In the genomic region with DNA sequence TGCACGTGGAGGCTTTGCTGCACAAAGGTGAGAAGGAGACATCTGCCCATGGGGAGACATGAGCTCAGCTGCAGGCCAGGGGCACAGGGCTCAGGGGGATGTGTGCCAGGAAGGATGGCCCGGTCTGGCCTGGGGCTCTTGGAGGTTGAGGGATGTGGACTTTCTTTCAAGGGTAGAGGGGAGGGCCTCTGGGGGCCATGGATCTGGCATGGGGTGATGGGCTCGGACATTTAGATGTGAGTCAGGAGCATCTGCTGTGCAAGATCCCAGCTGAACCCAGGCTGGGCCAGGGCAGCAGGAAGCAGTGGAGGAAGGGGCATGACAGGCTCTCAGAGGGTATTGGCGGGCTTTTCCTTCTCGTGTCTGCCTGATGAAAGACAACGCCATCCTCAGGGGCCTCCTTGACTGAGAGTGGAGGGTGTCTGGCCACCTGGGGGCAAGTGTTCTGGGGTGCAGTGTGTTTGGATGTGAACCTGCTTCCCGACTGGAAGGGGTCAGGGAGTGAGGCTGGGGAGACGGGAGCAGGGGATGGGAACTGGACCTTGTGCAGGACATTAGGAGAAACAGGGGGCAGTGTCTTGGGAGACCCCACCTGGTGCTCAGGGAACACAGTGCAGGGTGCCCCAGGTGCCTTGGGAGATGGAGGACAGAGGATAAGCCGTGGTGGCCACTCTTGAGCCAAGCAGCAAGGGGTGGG, we compare ENCODE assay signal across 14 cellular contexts.
A peak's percentile ranks its signal among the peaks of the same experiment; 100 is the strongest.
DNase-seq lines count a peak whose midpoint lies in the region; TF ChIP-seq lines count a peak whose summit lies in the region.
"Had no signal": no experiment of that assay in that cellular context is flagged by ENCODE, and none has a peak within 500 bp of the region (broad histone marks: within the 10 kb centered on the region; RNA-seq: fewer than 3 reads in every experiment).

No MANE protein-coding gene starts in this region.

- no peak for TF ChIP-seq CTCF in endothelial cell (IDR thresholded peaks at IDR 0.05; ENCODE audit: unreplicated experiment)
- no peak for TF ChIP-seq CTCF in osteoblast (IDR thresholded peaks at IDR 0.05; ENCODE audit: extremely low read depth, low read depth, low read length)

- no peaks in the 10 kb centered on the region for H3K9me3 Mint-ChIP-seq in endothelial cell (ENCODE audit: unreplicated experiment)
- H3K9me3 Mint-ChIP-seq: CD8-positive, alpha-beta T cell had no signal

- H3K36me3 ChIP-seq in BLaER1 treated with 17β-estradiol and CSF1 and Interleukin-3, amounts not matched to agents 10 nM and 100 nM, result no peaks in the 10 kb centered on the region
- no peaks in the 10 kb centered on the region for H3K36me3 ChIP-seq in osteoblast (ENCODE audit: insufficient read depth, low read length)
- H3K36me3 ChIP-seq: HAP-1 had no signal

- peaks cover 14% of the 10 kb centered on the region for H3K27me3 Mint-ChIP-seq in endothelial cell (ENCODE audit: unreplicated experiment)

- H3K9ac ChIP-seq in BLaER1 treated with 17β-estradiol and CSF1 and Interleukin-3, amounts not matched to agents 10 nM and 100 nM, result no peak overlapping the region
- H3K9ac ChIP-seq: GM23248 had no signal

- H3K4me3 ChIP-seq in BLaER1 treated with 17β-estradiol and CSF1 and Interleukin-3, amounts not matched to agents 10 nM and 100 nM, result no peak overlapping the region
- no peak overlapping the region for H3K4me3 ChIP-seq in osteoblast (ENCODE audit: insufficient read depth, low read length)
- H3K4me3 ChIP-seq: GM23248, HAP-1 had no signal

- H3K27me3 ChIP-seq in BLaER1 treated with 17β-estradiol and CSF1 and Interleukin-3, amounts not matched to agents 10 nM and 100 nM, result peaks cover 0 to 12% (median 0%) of the 10 kb centered on the region in 11 experiments; a peak in 4 of 22 replicates
- H3K27me3 ChIP-seq in osteoblast (ENCODE audit: insufficient read depth, low read length), result no peaks in the 10 kb centered on the region

- peaks cover 17% of the 10 kb centered on the region for H3K4me1 Mint-ChIP-seq in endothelial cell (ENCODE audit: unreplicated experiment)

- no peak for DNase-seq in endothelial cell (ENCODE audit: low spot score)
- DNase-seq in osteoblast (ENCODE audit: insufficient read length, low spot score, missing footprints), result peak; percentile 52
- DNase-seq in caudate nucleus (lab: John Stamatoyannopoulos, UW), result no peak
- no peak for DNase-seq in ACHN
- DNase-seq in superior temporal gyrus (ENCODE audit: extremely low spot score), result no peak
- DNase-seq: AML-193; Calu3; CD8-positive, alpha-beta T cell; DMS79 treated with DMSO at 0.1 percent for 48 hours; GF-D8; GM23248 had no signal

- H3K4me1 ChIP-seq in BLaER1 treated with 17β-estradiol and CSF1 and Interleukin-3, amounts not matched to agents 10 nM and 100 nM, result peaks cover 39 to 71% (median 62%) of the 10 kb centered on the region in 10 experiments
- H3K4me1 ChIP-seq in osteoblast (ENCODE audit: insufficient read depth, low read length), result no peaks in the 10 kb centered on the region
- H3K4me1 ChIP-seq: HAP-1 had no signal

- no peak overlapping the region for H3K4me3 Mint-ChIP-seq in endothelial cell (ENCODE audit: unreplicated experiment)
- H3K4me3 Mint-ChIP-seq: CD8-positive, alpha-beta T cell had no signal

- H3K4me2 ChIP-seq in BLaER1 treated with 17β-estradiol and CSF1 and Interleukin-3, amounts not matched to agents 10 nM and 100 nM, result peak overlapping the region in 8 of 11 experiments; percentile 76 to 94 (median 84); a peak in 17 of 22 replicates
- H3K4me2 ChIP-seq in osteoblast (ENCODE audit: insufficient read depth, low read length), result no peak overlapping the region

- no peaks in the 10 kb centered on the region for H3K9me3 ChIP-seq in BLaER1 treated with 17β-estradiol and CSF1 and Interleukin-3, amounts not matched to agents 10 nM and 100 nM (replicated peaks in 1 of 11)
- no peaks in the 10 kb centered on the region for H3K9me3 ChIP-seq in osteoblast (ENCODE audit: low read depth, low read length)
- H3K9me3 ChIP-seq: HAP-1 had no signal

- H3K36me3 Mint-ChIP-seq in endothelial cell (ENCODE audit: low read depth, unreplicated experiment), result no peaks in the 10 kb centered on the region
- H3K36me3 Mint-ChIP-seq: CD8-positive, alpha-beta T cell had no signal

- peak overlapping the region; percentile 65 for H3K27ac Mint-ChIP-seq in endothelial cell (ENCODE audit: unreplicated experiment)
- H3K27ac Mint-ChIP-seq: CD8-positive, alpha-beta T cell had no signal

- no peaks in the 10 kb centered on the region for H3K79me2 ChIP-seq in osteoblast (ENCODE audit: insufficient read depth, low read length)

- no peaks in the 10 kb centered on the region; a peak in 1 of 22 replicates for H4K20me1 ChIP-seq in BLaER1 treated with 17β-estradiol and CSF1 and Interleukin-3, amounts not matched to agents 10 nM and 100 nM
- no peaks in the 10 kb centered on the region for H4K20me1 ChIP-seq in osteoblast (ENCODE audit: insufficient read depth, low read length)

- no peak overlapping the region for H3K27ac ChIP-seq in BLaER1 treated with 17β-estradiol and CSF1 and Interleukin-3, amounts not matched to agents 10 nM and 100 nM
- no peak overlapping the region for H3K27ac ChIP-seq in osteoblast (ENCODE audit: low read depth, low read length)
- no peak overlapping the region for H3K27ac ChIP-seq in caudate nucleus (ENCODE audit: low read depth, low read length)
- H3K27ac ChIP-seq: GM23248, HL-60 had no signal

- in situ Hi-C loops in ACHN (cut with HindIII; ENCODE audit: low pct_ligation_motif_present, low pct_unique_long_range_greater_than_20kb, low sequenced_read_pairs), result no loop called here

- no peak overlapping the region for H2AFZ ChIP-seq in osteoblast (ENCODE audit: low read length)
- H2AFZ ChIP-seq: GM23248 had no signal
